ENCODE assay signal across 8 cellular contexts in the genomic region with DNA sequence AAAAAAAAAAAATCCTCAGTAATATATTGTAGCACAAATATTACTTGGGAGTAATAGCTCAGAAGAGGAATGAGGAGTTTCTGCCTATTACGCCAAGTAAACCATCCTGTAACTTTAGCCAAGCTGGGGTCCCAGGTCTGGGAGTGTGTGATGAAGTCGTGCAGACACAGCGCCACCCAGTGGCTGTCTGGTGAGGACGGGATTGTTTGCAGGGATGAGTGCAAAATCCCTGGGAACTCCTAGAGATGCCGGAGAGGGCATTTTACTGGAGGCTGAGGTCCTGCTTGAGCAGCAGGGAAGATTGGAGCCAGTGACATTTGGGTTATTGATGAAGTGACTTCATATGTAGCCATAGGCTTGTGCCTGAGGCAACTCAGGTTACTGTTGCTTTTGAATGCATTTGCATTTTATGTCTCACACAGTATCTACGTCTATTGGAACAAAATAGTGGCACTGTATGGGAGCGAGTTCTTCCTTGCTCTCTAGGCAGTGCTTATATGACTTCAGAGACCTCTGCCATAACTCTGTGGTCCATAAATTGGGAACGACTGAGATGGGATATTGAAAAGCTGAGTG.
DNase-seq lines count a peak whose midpoint lies in the region; ATAC-seq and TF ChIP-seq lines count a peak whose summit lies in the region.

No MANE protein-coding gene starts in this region.

- no peaks in the 10 kb centered on the region for H3K9me3 ChIP-seq in parathyroid adenoma (ENCODE audit: control insufficient read depth, low read length)
- no peaks in the 10 kb centered on the region for H3K9me3 ChIP-seq in vagina

- POLR2A ChIA-PET in BJ (lab: Charles Lee), result no interaction called here

- H3K27ac ChIP-seq in parathyroid adenoma (no peak overlapping the region), vagina (no peak overlapping the region)

- peak; percentile 87 for TF ChIP-seq CTCF in BJ (IDR thresholded peaks at IDR 0.05; ENCODE audit: insufficient read depth, low read depth, low read length)
- peak; percentile 40 for TF ChIP-seq CTCF in parathyroid adenoma (IDR thresholded peaks at IDR 0.05)
- peak; percentile 21 to 65 (median 51) for TF ChIP-seq CTCF in vagina (IDR thresholded peaks at IDR 0.05)

- H3K27me3 ChIP-seq in BJ (ENCODE audit: control insufficient read depth, insufficient read depth, low read length) (no peaks in the 10 kb centered on the region), parathyroid adenoma (ENCODE audit: control insufficient read depth, insufficient read depth, low read length) (no peaks in the 10 kb centered on the region), vagina (no peaks in the 10 kb centered on the region)

- peak; percentile 79 for ATAC-seq in GM19395 (IDR thresholded peaks at IDR 0.05; ENCODE audit: unreplicated experiment)

- H3K36me3 ChIP-seq in BJ (ENCODE audit: control insufficient read depth, insufficient read depth, low read length) (no peaks in the 10 kb centered on the region), parathyroid adenoma (ENCODE audit: control insufficient read depth, insufficient read depth, low read length) (no peaks in the 10 kb centered on the region), vagina (no peaks in the 10 kb centered on the region)

- no peak for DNase-seq in BJ (ENCODE audit: low read depth)
- peak in 50 of 76 experiments; percentile 3 to 52 (median 26) for DNase-seq in HUDEP-2 (lab: John Stamatoyannopoulos, UW; ENCODE audit: unreplicated experiment in 76 of 76)
- DNase-seq in RKO (ENCODE audit: low spot score), result peak; percentile 67
- peak; percentile 48 for DNase-seq in activated naive CD4-positive, alpha-beta T cell treated with Interleukin-2 at 50 U/mL for 16 hours
- DNase-seq in glomerular endothelial cell (ENCODE audit: extremely low read depth, low read depth, low spot score), result peak; percentile 45
- DNase-seq in vagina (ENCODE audit: extremely low spot score in 2 of 2), result no peak

- no peaks in the 10 kb centered on the region for H3K79me2 ChIP-seq in parathyroid adenoma

- H3K9ac ChIP-seq in parathyroid adenoma, result no peak overlapping the region

- TF ChIP-seq POLR2A in vagina (IDR thresholded peaks at IDR 0.05), result no peak

- H3K4me1 ChIP-seq in parathyroid adenoma (no peaks in the 10 kb centered on the region), vagina (no peaks in the 10 kb centered on the region)

- H3K4me2 ChIP-seq in parathyroid adenoma (ENCODE audit: low read length), result no peak overlapping the region

- CTCF ChIA-PET in BJ (lab: Yijun Ruan, JAX), result interaction anchor here (0.6 to 3.6 kb wide), 25 partner anchors 9 to 1916 kb away, joined by 3 to 15 read pairs (median 4); a partner anchor contains a TSS

- no peak overlapping the region for H2AFZ ChIP-seq in parathyroid adenoma

- H3K4me3 ChIP-seq in BJ (ENCODE audit: low read depth, low read length) (no peak overlapping the region), parathyroid adenoma (ENCODE audit: low read depth, low read length) (no peak overlapping the region), vagina (no peak overlapping the region)

- intact Hi-C loops in vagina (cut with DNase I), result loop anchor here (5.0 kb wide), 1 partner anchor 107 kb away; no protein-coding TSS in a partner anchor

Comparison
In these comparisons a context has a peak if more than half of its experiments do, and no peak if none do; other contexts are left out.
1. DNase-seq: peak in HUDEP-2 (50 of 76), RKO (single experiment), activated naive CD4-positive, alpha-beta T cell treated with Interleukin-2 at 50 U/mL for 16 hours (single experiment) and glomerular endothelial cell (single experiment); none in BJ (single experiment) and vagina (0 of 2).
2. Peak in every context shown above with its lines, with median percentiles within 50 percentile points of each other: CTCF ChIP-seq.